27 cellular contexts compared by ENCODE assay signal in genomic region chr7:33869176-33869575, GRCh38. TPM values are rescaled to one million over a fixed set of nuclear protein-coding genes. Genes with fewer than 3 reads are reported as not detected.
DNase-seq lines count a peak whose midpoint lies in the region; ATAC-seq, FAIRE-seq and TF ChIP-seq lines count a peak whose summit lies in the region.
"Had no signal": no experiment of that assay in that cellular context is flagged by ENCODE, and none has a peak within 500 bp of the region (broad histone marks: within the 10 kb centered on the region; RNA-seq: fewer than 3 reads in every experiment).

No MANE protein-coding gene starts in this region.

- H2BK120ac ChIP-seq in IMR-90 (ENCODE audit: low read depth, low read length) (0 out of 2 replicates have a peak overlapping the region, but pooled peaks have one; percentile 34), trophoblast cell (ENCODE audit: insufficient read depth, low read length, poor library complexity) (no peak overlapping the region)

- H2AK5ac ChIP-seq in IMR-90 (ENCODE audit: low read depth, low read length): no peak overlapping the region
- H2AK5ac ChIP-seq in trophoblast cell (ENCODE audit: low read length): no peak overlapping the region

- H2AFZ ChIP-seq in IMR-90 (replicated peaks; ENCODE audit: low read length, poor library complexity): no peak overlapping the region
- no peak overlapping the region for H2AFZ ChIP-seq in astrocyte (ENCODE audit: low read depth, low read length)
- H2AFZ ChIP-seq in trophoblast cell (ENCODE audit: insufficient read depth, low read length, poor library complexity): no peak overlapping the region

- CTCF ChIA-PET in IMR-90 (lab: Yijun Ruan, JAX): no interaction called here

- H2BK5ac ChIP-seq in IMR-90 (ENCODE audit: low read depth, low read length, poor library complexity, severe bottlenecking) (no peak overlapping the region), trophoblast cell (ENCODE audit: low read depth, low read length, poor library complexity) (no peak overlapping the region)

- H3K9ac ChIP-seq in IMR-90 (ENCODE audit: low read depth, low read length) (no peak overlapping the region), astrocyte (ENCODE audit: low read length) (no peak overlapping the region), trophoblast cell (ENCODE audit: low read length) (no peak overlapping the region)
- H3K9ac ChIP-seq: BLaER1 treated with 17β-estradiol and CSF1 and Interleukin-3, amounts not matched to agents 10 nM and 100 nM had no signal

- H4K5ac ChIP-seq in IMR-90 (ENCODE audit: low read depth, low read length): no peak overlapping the region

- no peak for TF ChIP-seq RAD21 in IMR-90 (IDR thresholded peaks at IDR 0.05; ENCODE audit: low read length)

- H3K4me2 ChIP-seq in IMR-90 (ENCODE audit: low read depth, low read length) (no peak overlapping the region), astrocyte (ENCODE audit: low read length) (no peak overlapping the region), trophoblast cell (ENCODE audit: low read length) (no peak overlapping the region)
- H3K4me2 ChIP-seq: A549; BLaER1 treated with 17β-estradiol and CSF1 and Interleukin-3, amounts not matched to agents 10 nM and 100 nM had no signal

- H3K4ac ChIP-seq in IMR-90 (ENCODE audit: low read depth, low read length) (no peak overlapping the region; the same call in 1 of the 2 replicates), trophoblast cell (ENCODE audit: low read depth, low read length) (no peak overlapping the region)

- peaks cover 8% of the 10 kb centered on the region for H3K4me1 ChIP-seq in IMR-90 (ENCODE audit: control insufficient read depth, insufficient read depth, low read length)
- peaks cover 15% of the 10 kb centered on the region for H3K4me1 ChIP-seq in astrocyte (ENCODE audit: insufficient read depth, low read length)
- peaks cover 0 to 8% of the 10 kb centered on the region in 2 experiments for H3K4me1 ChIP-seq in trophoblast cell (ENCODE audit: control insufficient read depth in 1 of 2, insufficient read depth in 2 of 2, low read length in 2 of 2)
- H3K4me1 ChIP-seq: BE2C; BLaER1 treated with 17β-estradiol and CSF1 and Interleukin-3, amounts not matched to agents 10 nM and 100 nM; HAP-1 had no signal

- H4K12ac ChIP-seq in trophoblast cell (ENCODE audit: low read depth, low read length): no peak overlapping the region

- TF ChIP-seq POLR2A in IMR-90 (IDR thresholded peaks at IDR 0.05; ENCODE audit: low read depth, low read length): no peak

- BruUV-seq in IMR-90 (replicated peaks; lab: Mats Ljungman, UMichigan): no TSS peak

- H2BK20ac ChIP-seq in IMR-90 (ENCODE audit: low read depth, low read length): no peak overlapping the region; the same call in 1 of the 2 replicates

- no peaks in the 10 kb centered on the region for H3K79me2 ChIP-seq in astrocyte (ENCODE audit: insufficient read depth, low read length)
- no peaks in the 10 kb centered on the region for H3K79me2 ChIP-seq in trophoblast cell (ENCODE audit: control insufficient read depth, insufficient read depth, low read length, poor library complexity)

- H3K56ac ChIP-seq in IMR-90 (ENCODE audit: extremely low read depth, insufficient read depth, low read length): no peak overlapping the region

- H3K27ac ChIP-seq in IMR-90 (ENCODE audit: insufficient read depth, low read length): no peak overlapping the region
- no peak overlapping the region for H3K27ac ChIP-seq in astrocyte (ENCODE audit: low read depth, low read length)
- no peak overlapping the region for H3K27ac ChIP-seq in trophoblast cell (ENCODE audit: low read depth, low read length)
- H3K27ac ChIP-seq in brain microvascular endothelial cell: no peak overlapping the region
- H3K27ac ChIP-seq: A549; BLaER1 treated with 17β-estradiol and CSF1 and Interleukin-3, amounts not matched to agents 10 nM and 100 nM had no signal

- no peaks in the 10 kb centered on the region for H3K79me1 ChIP-seq in IMR-90 (ENCODE audit: low read depth in 1 of 2, low read length in 2 of 2)
- no peaks in the 10 kb centered on the region for H3K79me1 ChIP-seq in trophoblast cell (ENCODE audit: low read length)

- H3K36me3 Mint-ChIP-seq in astrocyte (ENCODE audit: low read depth, unreplicated experiment): no peaks in the 10 kb centered on the region
- H3K36me3 Mint-ChIP-seq: CD14-positive monocyte; CD8-positive, alpha-beta memory T cell had no signal

- H4K8ac ChIP-seq in IMR-90 (ENCODE audit: low read depth in 2 of 2, low read length in 2 of 2) (no peak overlapping the region), trophoblast cell (ENCODE audit: low read depth, low read length) (no peak overlapping the region)

- H3K14ac ChIP-seq in IMR-90 (replicated peaks; ENCODE audit: low read depth, low read length) (no peak overlapping the region), trophoblast cell (ENCODE audit: low read length) (no peak overlapping the region)

- 0 out of 2 replicates have a peak, but pooled peaks cover 3% of the 10 kb centered on the region for H3K9me1 ChIP-seq in IMR-90 (ENCODE audit: insufficient read depth, low read length)

- H4K91ac ChIP-seq in IMR-90 (ENCODE audit: insufficient read depth, low read depth, low read length): no peak overlapping the region; the same call in 1 of the 2 replicates
- H4K91ac ChIP-seq in trophoblast cell (ENCODE audit: low read depth, low read length): no peak overlapping the region

- H2BK15ac ChIP-seq in IMR-90 (ENCODE audit: low read depth, low read length): no peak overlapping the region

- POLR2A ChIA-PET in IMR-90 (lab: Charles Lee; ENCODE audit: unreplicated experiment): no interaction called here

- dilution Hi-C loops in IMR-90 (cut with HindIII; ENCODE audit: low sequenced_read_pairs, unreplicated experiment): no loop called here

- intact Hi-C loops in IMR-90 (cut with micrococcal nuclease): no loop called here

- H2BK12ac ChIP-seq in trophoblast cell (ENCODE audit: low read length): no peak overlapping the region

- H3K4me1 Mint-ChIP-seq in astrocyte (ENCODE audit: low read depth, unreplicated experiment): peaks cover 26% of the 10 kb centered on the region
- H3K4me1 Mint-ChIP-seq: CD14-positive monocyte; CD8-positive, alpha-beta memory T cell had no signal

- no peaks in the 10 kb centered on the region for H3K27me3 ChIP-seq in IMR-90 (ENCODE audit: control insufficient read depth, insufficient read depth, low read length)
- H3K27me3 ChIP-seq in astrocyte (ENCODE audit: insufficient read depth, low read length): no peaks in the 10 kb centered on the region
- no peaks in the 10 kb centered on the region for H3K27me3 ChIP-seq in trophoblast cell (ENCODE audit: insufficient read depth, low read length)
- H3K27me3 ChIP-seq in brain microvascular endothelial cell (replicated peaks): no peaks in the 10 kb centered on the region
- H3K27me3 ChIP-seq: BE2C; BLaER1 treated with 17β-estradiol and CSF1 and Interleukin-3, amounts not matched to agents 10 nM and 100 nM had no signal

- no peak for ATAC-seq in IMR-90 (ENCODE audit: low read depth)
- ATAC-seq: GM12878 had no signal

- DNase-seq in IMR-90: no peak
- DNase-seq in astrocyte (ENCODE audit: low read depth): no peak
- peak; percentile 34 to 67 for DNase-seq in trophoblast cell
- DNase-seq in urothelium cell line (ENCODE audit: low spot score): no peak
- no peak for DNase-seq in brain microvascular endothelial cell
- no peak for DNase-seq in HT-29 (ENCODE audit: low spot score)
- no peak for DNase-seq in NOMO-1 treated with DMSO at 0.1 percent for 48 hours (lab: John Stamatoyannopoulos, UW; ENCODE audit: unreplicated experiment)
- DNase-seq: 8988T; ACHN; AML-193; BE2C; CD4-positive, alpha-beta T cell; CD8-positive, alpha-beta memory T cell; DMS 273 treated with DMSO at 0.1 percent for 48 hours; DMS79; EL; GDM1; GOT3; HFFc6 had no signal

- FAIRE-seq in astrocyte (lab: Jason Lieb, UNC) (peak; percentile 13), urothelium cell line (lab: Jason Lieb, UNC) (peak; percentile 35)
- FAIRE-seq: A549, D721Med, GM12878, GM19239, H54 had no signal

- H3K4me3 ChIP-seq in IMR-90 (ENCODE audit: insufficient read depth, low read depth, low read length): no peak overlapping the region
- no peak overlapping the region for H3K4me3 ChIP-seq in astrocyte (ENCODE audit: insufficient read depth, low read depth, low read length)
- no peak overlapping the region for H3K4me3 ChIP-seq in trophoblast cell (ENCODE audit: low read depth, low read length)
- H3K4me3 ChIP-seq in brain microvascular endothelial cell (ENCODE audit: low read depth, low read length): no peak overlapping the region
- H3K4me3 ChIP-seq: A549; BLaER1 treated with 17β-estradiol and CSF1 and Interleukin-3, amounts not matched to agents 10 nM and 100 nM; GM12878; HAP-1 had no signal

- H3K27ac Mint-ChIP-seq in astrocyte (ENCODE audit: unreplicated experiment): no peak overlapping the region
- H3K27ac Mint-ChIP-seq: CD14-positive monocyte; CD4-positive, alpha-beta T cell; CD8-positive, alpha-beta memory T cell had no signal

- H3K23ac ChIP-seq in IMR-90 (ENCODE audit: low read depth, low read length) (no peak overlapping the region), trophoblast cell (ENCODE audit: low read length) (no peak overlapping the region)

- no peak overlapping the region for H3K4me3 Mint-ChIP-seq in astrocyte (ENCODE audit: unreplicated experiment)
- H3K4me3 Mint-ChIP-seq: CD14-positive monocyte; CD4-positive, alpha-beta T cell; CD8-positive, alpha-beta memory T cell had no signal

- WGBS in IMR-90 (ENCODE audit: extremely low coverage in 2 of 2, insufficient read length in 1 of 2), 2 experiments: no CpG with 5 or more reads among the region's 5 CpGs
- no CpG with 5 or more reads among the region's 5 CpGs for WGBS in trophoblast cell (ENCODE audit: extremely low coverage, insufficient coverage, insufficient read length)

- no peaks in the 10 kb centered on the region for H3K27me3 Mint-ChIP-seq in astrocyte (ENCODE audit: low read depth, unreplicated experiment)
- H3K27me3 Mint-ChIP-seq: CD4-positive, alpha-beta T cell had no signal

- H3K18ac ChIP-seq in IMR-90 (ENCODE audit: low read depth, low read length) (no peak overlapping the region), trophoblast cell (ENCODE audit: low read length) (no peak overlapping the region)

- H3K9me3 Mint-ChIP-seq in astrocyte (ENCODE audit: unreplicated experiment): peaks cover 3% of the 10 kb centered on the region
- H3K9me3 Mint-ChIP-seq: CD4-positive, alpha-beta T cell; HFFc6 had no signal

- in situ Hi-C loops in IMR-90 (cut with MboI; ENCODE audit: low sequenced_read_pairs) (no loop called here), brain microvascular endothelial cell (cut with HindIII; ENCODE audit: low pct_ligation_motif_present, low sequenced_read_pairs) (no loop called here)

- H4K20me1 ChIP-seq in IMR-90 (ENCODE audit: insufficient read depth, low read length): no peaks in the 10 kb centered on the region
- H4K20me1 ChIP-seq in astrocyte (ENCODE audit: insufficient read depth, low read length): no peaks in the 10 kb centered on the region
- H4K20me1 ChIP-seq: BLaER1 treated with 17β-estradiol and CSF1 and Interleukin-3, amounts not matched to agents 10 nM and 100 nM had no signal

- H3K36me3 ChIP-seq in IMR-90 (ENCODE audit: control insufficient read depth, insufficient read depth, low read length) (no peaks in the 10 kb centered on the region), astrocyte (ENCODE audit: insufficient read depth, low read length) (no peaks in the 10 kb centered on the region), trophoblast cell (ENCODE audit: control insufficient read depth in 1 of 2, insufficient read depth in 2 of 2, low read length in 2 of 2) (no peaks in the 10 kb centered on the region), brain microvascular endothelial cell (replicated peaks) (no peaks in the 10 kb centered on the region)
- H3K36me3 ChIP-seq: BE2C; BLaER1 treated with 17β-estradiol and CSF1 and Interleukin-3, amounts not matched to agents 10 nM and 100 nM; HAP-1 had no signal

- H3K9me3 ChIP-seq in IMR-90 (ENCODE audit: control insufficient read depth, insufficient read depth, low read length): no peaks in the 10 kb centered on the region; the same call in 1 of the 2 replicates
- H3K9me3 ChIP-seq in astrocyte (ENCODE audit: insufficient read depth, low read depth, low read length): no peaks in the 10 kb centered on the region
- H3K9me3 ChIP-seq in trophoblast cell (ENCODE audit: insufficient read depth, low read depth, low read length): no peaks in the 10 kb centered on the region
- H3K9me3 ChIP-seq: A549, BE2C, HAP-1 had no signal

- no peak overlapping the region for H2AK9ac ChIP-seq in IMR-90 (replicated peaks; ENCODE audit: low read depth, low read length, poor library complexity)

- no peak for TF ChIP-seq CTCF in IMR-90 (conservative IDR thresholded peaks at IDR 0.05; ENCODE audit: low read depth, low read length)
- no peak for TF ChIP-seq CTCF in astrocyte (IDR thresholded peaks at IDR 0.05; ENCODE audit: insufficient read depth, low read depth, low read length)
- no peak for TF ChIP-seq CTCF in brain microvascular endothelial cell (IDR thresholded peaks at IDR 0.05; ENCODE audit: low read depth, low read length, missing control alignments)

RNA-seq across cellular contexts. Expression of gene BMPER, which starts 36.2 kb away (rescaled TPM):
- total RNA-seq in IMR-90 (2012; rRNA removed) (7.5 and 7.9 TPM in 2 replicates), astrocyte (2.1 and 4.4 TPM in 2 replicates)
- 4.6 and 6.2 TPM in 2 replicates for polyA plus RNA-seq in IMR-90 (2012; rRNA removed)
- 4.7 and 5.8 TPM in 2 replicates for polyA plus RNA-seq in IMR-90 (2012; cell fraction: cytosol; rRNA removed)
- polyA plus RNA-seq in IMR-90 (2012; cell fraction: nucleus; rRNA removed; ENCODE audit: low replicate concordance): 6.5 and 7.8 TPM in 2 replicates
- polyA plus RNA-seq in trophoblast cell (2013): 1.4 and 1.9 TPM in 2 replicates
- not detected in 2 replicates for total RNA-seq in HT-29 (2014; rRNA removed; shearing (Covaris generic))
- total RNA-seq: CD4-positive, alpha-beta T cell; CD8-positive, alpha-beta memory T cell; GM12878 had no signal
- polyA plus RNA-seq: CD14-positive monocyte; CD8-positive, alpha-beta memory T cell had no signal

Comparison
In these comparisons a context has a peak if more than half of its experiments do, and no peak if none do; other contexts are left out.
1. DNase-seq: peak in trophoblast cell (2 of 2); none in IMR-90 (single experiment), astrocyte (single experiment), urothelium cell line (single experiment), brain microvascular endothelial cell (single experiment), HT-29 (single experiment) and NOMO-1 treated with DMSO at 0.1 percent for 48 hours (single experiment).